8 cellular contexts compared by ENCODE assay signal in genomic region chr1:156641761-156642264, GRCh38. TPM values are rescaled to one million over a fixed set of nuclear protein-coding genes. Genes with fewer than 3 reads are reported as not detected.
A peak's percentile ranks its signal among the peaks of the same experiment; 100 is the strongest.
DNase-seq lines count a peak whose midpoint lies in the region; ATAC-seq and FAIRE-seq lines count a peak whose summit lies in the region.

Gene BCAN (plus strand): TSS chr1:156642117. CDS start chr1:156646055, 3,938 bp downstream.

- peaks cover 77% of the 10 kb centered on the region for H3K27me3 Mint-ChIP-seq in activated CD4-positive, alpha-beta T cell treated with anti-CD3 and anti-CD28 coated beads, Interleukin-2, amount 10 ng/mL, durations not matched to agents 7 days and 5 days
- peaks cover 81% of the 10 kb centered on the region for H3K27me3 Mint-ChIP-seq in stimulated activated naive CD8-positive, alpha-beta T cell treated with anti-CD3 and anti-CD28 coated beads, Interleukin-15, Interleukin-2, amounts not matched to agents 100 ng/mL and 50 ng/mL, for 24 hours

- no peaks in the 10 kb centered on the region for H3K9me3 Mint-ChIP-seq in activated CD4-positive, alpha-beta T cell treated with anti-CD3 and anti-CD28 coated beads, Interleukin-2, amount 10 ng/mL, durations not matched to agents 7 days and 5 days
- H3K9me3 Mint-ChIP-seq in stimulated activated naive CD8-positive, alpha-beta T cell treated with anti-CD3 and anti-CD28 coated beads, Interleukin-15, Interleukin-2, amounts not matched to agents 100 ng/mL and 50 ng/mL, for 24 hours, result no peaks in the 10 kb centered on the region

- ATAC-seq in GM18858 (IDR thresholded peaks at IDR 0.05; ENCODE audit: unreplicated experiment) (no peak), HG02870 (IDR thresholded peaks at IDR 0.05; ENCODE audit: unreplicated experiment) (no peak)

- no peak within 1 kb of the TSS for H3K9ac ChIP-seq in adipocyte (ENCODE audit: low read length)

- H3K4me3 ChIP-seq in adipocyte (ENCODE audit: low read length), result peak within 1 kb of the TSS; percentile 39

- CTCF ChIA-PET in activated CD4-positive, alpha-beta T cell treated with anti-CD3 and anti-CD28 coated beads, Interleukin-2, amount 10 ng/mL, durations not matched to agents 7 days and 5 days (lab: Charles Lee), result interaction anchor here (0.8 to 3.5 kb wide), 9 partner anchors 11 to 256 kb away, joined by 3 to 20 read pairs (median 4); no protein-coding TSS in a partner anchor

- peaks cover 33% of the 10 kb centered on the region for H3K4me1 Mint-ChIP-seq in activated CD4-positive, alpha-beta T cell treated with anti-CD3 and anti-CD28 coated beads, Interleukin-2, amount 10 ng/mL, durations not matched to agents 7 days and 5 days
- peaks cover 25% of the 10 kb centered on the region for H3K4me1 Mint-ChIP-seq in stimulated activated naive CD8-positive, alpha-beta T cell treated with anti-CD3 and anti-CD28 coated beads, Interleukin-15, Interleukin-2, amounts not matched to agents 100 ng/mL and 50 ng/mL, for 24 hours (ENCODE audit: low read depth)

- POLR2A ChIA-PET in activated CD4-positive, alpha-beta T cell treated with anti-CD3 and anti-CD28 coated beads, Interleukin-2, amount 10 ng/mL, durations not matched to agents 7 days and 5 days (lab: Charles Lee), result interaction anchor here (0.5 kb wide), 1 partner anchor 9 kb away, joined by 3 read pairs; no protein-coding TSS in a partner anchor

- no peak within 1 kb of the TSS for H3K27ac Mint-ChIP-seq in activated CD4-positive, alpha-beta T cell treated with anti-CD3 and anti-CD28 coated beads, Interleukin-2, amount 10 ng/mL, durations not matched to agents 7 days and 5 days
- no peak within 1 kb of the TSS for H3K27ac Mint-ChIP-seq in stimulated activated naive CD8-positive, alpha-beta T cell treated with anti-CD3 and anti-CD28 coated beads, Interleukin-15, Interleukin-2, amounts not matched to agents 100 ng/mL and 50 ng/mL, for 24 hours

- no peak for DNase-seq in activated CD4-positive, alpha-beta T cell treated with anti-CD3 and anti-CD28 coated beads, Interleukin-2, amount 10 ng/mL, durations not matched to agents 7 days and 5 days
- DNase-seq in activated CD4-positive, alpha-beta T cell treated with anti-CD3 and anti-CD28 coated beads, Interleukin-2, amount 50 U/mL, for 1 hour, result no peak
- DNase-seq in adipocyte (ENCODE audit: low read depth), result peak; percentile 44
- DNase-seq in iPS-NIHi11 (ENCODE audit: low spot score), result peak; percentile 89
- no peak for DNase-seq in GM19239 (ENCODE audit: insufficient read length, low spot score)

- no peaks in the 10 kb centered on the region for H3K36me3 ChIP-seq in adipocyte (ENCODE audit: control insufficient read depth, insufficient read depth, low read length, severe bottlenecking)

- no peaks in the 10 kb centered on the region for H3K9me3 ChIP-seq in adipocyte (ENCODE audit: control insufficient read depth, low read length)

- H3K36me3 Mint-ChIP-seq in activated CD4-positive, alpha-beta T cell treated with anti-CD3 and anti-CD28 coated beads, Interleukin-2, amount 10 ng/mL, durations not matched to agents 7 days and 5 days (ENCODE audit: low read depth), result no peaks in the 10 kb centered on the region
- no peaks in the 10 kb centered on the region for H3K36me3 Mint-ChIP-seq in stimulated activated naive CD8-positive, alpha-beta T cell treated with anti-CD3 and anti-CD28 coated beads, Interleukin-15, Interleukin-2, amounts not matched to agents 100 ng/mL and 50 ng/mL, for 24 hours (ENCODE audit: low read depth)

- H3K27me3 ChIP-seq in adipocyte (replicated peaks; ENCODE audit: control insufficient read depth, insufficient read depth, low read length), result peaks cover 89% of the 10 kb centered on the region

- H3K4me1 ChIP-seq in adipocyte (ENCODE audit: control insufficient read depth, insufficient read depth, low read length), result no peaks in the 10 kb centered on the region

- peak within 1 kb of the TSS; percentile 3 for H3K4me3 Mint-ChIP-seq in activated CD4-positive, alpha-beta T cell treated with anti-CD3 and anti-CD28 coated beads, Interleukin-2, amount 10 ng/mL, durations not matched to agents 7 days and 5 days
- H3K4me3 Mint-ChIP-seq in stimulated activated naive CD8-positive, alpha-beta T cell treated with anti-CD3 and anti-CD28 coated beads, Interleukin-15, Interleukin-2, amounts not matched to agents 100 ng/mL and 50 ng/mL, for 24 hours, result peak within 1 kb of the TSS; percentile 47

- no peak for FAIRE-seq in GM19239 (lab: Jason Lieb, UNC)

RNA-seq across cellular contexts. Expression of gene BCAN, which starts in this region (rescaled TPM):
- not detected for total RNA-seq in activated CD4-positive, alpha-beta T cell treated with anti-CD3 and anti-CD28 coated beads, Interleukin-2, amount 10 ng/mL, durations not matched to agents 7 days and 5 days

Comparison
In these comparisons a context has a peak if more than half of its experiments do, and no peak if none do; other contexts are left out.
1. DNase-seq: peak in adipocyte (single experiment) and iPS-NIHi11 (single experiment); none in activated CD4-positive, alpha-beta T cell treated with anti-CD3 and anti-CD28 coated beads, Interleukin-2, amount 10 ng/mL, durations not matched to agents 7 days and 5 days (single experiment), activated CD4-positive, alpha-beta T cell treated with anti-CD3 and anti-CD28 coated beads, Interleukin-2, amount 50 U/mL, for 1 hour (single experiment) and GM19239 (single experiment).